Comparison of ENCODE assay signal across 10 cellular contexts in genomic region chr10:122460891-122461293, GRCh38. TPM values are rescaled to one million over a fixed set of nuclear protein-coding genes. Genes with fewer than 3 reads are reported as not detected.
A peak's percentile ranks its signal among the peaks of the same experiment; 100 is the strongest.
DNase-seq lines count a peak whose midpoint lies in the region; ATAC-seq and TF ChIP-seq lines count a peak whose summit lies in the region.
"Had no signal": no experiment of that assay in that cellular context is flagged by ENCODE, and none has a peak within 500 bp of the region (broad histone marks: within the 10 kb centered on the region; RNA-seq: fewer than 3 reads in every experiment).

No MANE protein-coding gene starts in this region.

- H3K4me1 ChIP-seq in foreskin keratinocyte, result peaks cover 10% of the 10 kb centered on the region
- H3K4me1 ChIP-seq in neuronal stem cell (ENCODE audit: control insufficient read depth in 2 of 2, insufficient read depth in 1 of 2, low read depth in 1 of 2, low read length in 2 of 2), result peaks cover 7 to 25% of the 10 kb centered on the region in 2 donors

- H3K18ac ChIP-seq in neuronal stem cell (ENCODE audit: low read length), result peak overlapping the region; percentile 67

- no peak overlapping the region for H2BK12ac ChIP-seq in neuronal stem cell (ENCODE audit: low read length)

- H3K27ac ChIP-seq in WERI-Rb-1, result no peak overlapping the region
- H3K27ac ChIP-seq in foreskin keratinocyte, result peak overlapping the region; percentile 68
- H3K27ac ChIP-seq in neuronal stem cell (replicated peaks; ENCODE audit: low read length), result no peak overlapping the region

- H3K27me3 ChIP-seq in WERI-Rb-1 (ENCODE audit: insufficient read depth, low read depth, severe bottlenecking) (no peaks in the 10 kb centered on the region), foreskin keratinocyte (no peaks in the 10 kb centered on the region), neuronal stem cell (ENCODE audit: control insufficient read depth in 3 of 3, insufficient read depth in 3 of 3, low read depth in 1 of 3, low read length in 3 of 3) (peaks cover 11 to 59% (median 14%) of the 10 kb centered on the region in 3 experiments)

- H3K79me1 ChIP-seq in neuronal stem cell (ENCODE audit: low read depth, low read length), result no peaks in the 10 kb centered on the region

- no peak overlapping the region for H3K4ac ChIP-seq in neuronal stem cell (ENCODE audit: low read length)

- H2BK120ac ChIP-seq in neuronal stem cell (ENCODE audit: low read depth, low read length), result no peak overlapping the region

- H3K4me3 ChIP-seq in AG10803 (ENCODE audit: low read length) (peak overlapping the region; percentile 61), WERI-Rb-1 (ENCODE audit: low read depth, low read length) (peak overlapping the region; percentile 43), neuronal stem cell (ENCODE audit: low read length in 2 of 2) (peak overlapping the region; percentile 67 to 74)

- WGBS in neuronal stem cell (ENCODE audit: extremely low coverage in 2 of 2, insufficient read length in 2 of 2, insufficient replicate concordance in 1 of 2), 2 donors, result no CpG with 5 or more reads among the region's 40 CpGs

- ATAC-seq in foreskin keratinocyte, result no peak
- ATAC-seq in GM21526 (IDR thresholded peaks at IDR 0.05; ENCODE audit: low FRiP score, unreplicated experiment), result no peak
- ATAC-seq in HG02884 (IDR thresholded peaks at IDR 0.05; ENCODE audit: unreplicated experiment), result no peak
- ATAC-seq in HG03135 (IDR thresholded peaks at IDR 0.05; ENCODE audit: unreplicated experiment), result no peak

- no peak overlapping the region for H3K14ac ChIP-seq in neuronal stem cell (ENCODE audit: low read length)

- no peaks in the 10 kb centered on the region for H3K36me3 ChIP-seq in WERI-Rb-1
- H3K36me3 ChIP-seq in neuronal stem cell (replicated peaks in 1 of 2; ENCODE audit: control insufficient read depth in 2 of 2, insufficient read depth in 2 of 2, low read length in 2 of 2), result no peaks in the 10 kb centered on the region

- TF ChIP-seq CTCF in AG10803 (conservative IDR thresholded peaks at IDR 0.05; ENCODE audit: low read length) (no peak), WERI-Rb-1 (IDR thresholded peaks at IDR 0.05; ENCODE audit: low read depth, low read length) (no peak), foreskin keratinocyte (conservative IDR thresholded peaks at IDR 0.05) (no peak)

- peak overlapping the region; percentile 98 for H2AFZ ChIP-seq in neuronal stem cell (ENCODE audit: low read length)

- no peak overlapping the region for H2BK5ac ChIP-seq in neuronal stem cell (ENCODE audit: low read length)

- peak overlapping the region; percentile 39 for H2AK5ac ChIP-seq in neuronal stem cell (ENCODE audit: low read depth, low read length)

- peak overlapping the region; percentile 73 for H3K4me2 ChIP-seq in neuronal stem cell (ENCODE audit: insufficient read depth, low read length, poor library complexity, severe bottlenecking)

- H4K91ac ChIP-seq in neuronal stem cell (ENCODE audit: low read depth, low read length, poor library complexity), result no peak overlapping the region

- H4K8ac ChIP-seq in neuronal stem cell (ENCODE audit: low read depth, low read length), result no peak overlapping the region

- no peak overlapping the region for H2BK15ac ChIP-seq in neuronal stem cell (ENCODE audit: low read length)

- H3K9me3 ChIP-seq in WERI-Rb-1 (ENCODE audit: severe bottlenecking) (no peaks in the 10 kb centered on the region), neuronal stem cell (replicated peaks in 1 of 2; ENCODE audit: control insufficient read depth in 2 of 2, insufficient read depth in 1 of 2, low read depth in 1 of 2, low read length in 2 of 2) (no peaks in the 10 kb centered on the region)

- DNase-seq in AG10803 (ENCODE audit: low read depth), result no peak
- DNase-seq in WERI-Rb-1, result no peak
- DNase-seq in foreskin keratinocyte, result no peak
- no peak for DNase-seq in neuronal stem cell (ENCODE audit: low spot score)
- DNase-seq in activated naive CD4-positive, alpha-beta T cell (lab: John Stamatoyannopoulos, UW), result no peak
- DNase-seq: NCI-H187 treated with DMSO at 0.1 percent for 48 hours had no signal

- H3K9ac ChIP-seq in neuronal stem cell (ENCODE audit: low read depth, low read length, poor library complexity), result peak overlapping the region; percentile 10

- peak overlapping the region; percentile 53 for H3K23ac ChIP-seq in neuronal stem cell (ENCODE audit: low read depth, low read length, poor library complexity)

RNA-seq across cellular contexts. Expression of gene HTRA1, which starts 0.5 kb away (rescaled TPM):
- total RNA-seq in foreskin keratinocyte, result 375 and 388 TPM in 2 replicates
- 396 and 403 TPM in 2 replicates for polyA plus RNA-seq in foreskin keratinocyte
- polyA plus RNA-seq in neuronal stem cell (2013, experiment 1 of 2), result 9.0 TPM
- polyA plus RNA-seq in neuronal stem cell (2013, experiment 2 of 2), result 8.8 TPM

RNA-seq across cellular contexts. Expression of gene ARMS2, which starts 6.4 kb away (rescaled TPM):
- total RNA-seq in foreskin keratinocyte, result not detected in 2 replicates
- not detected in 2 replicates for polyA plus RNA-seq in foreskin keratinocyte
- not detected for polyA plus RNA-seq in neuronal stem cell (2013, experiment 1 of 2)
- not detected for polyA plus RNA-seq in neuronal stem cell (2013, experiment 2 of 2)
- total RNA-seq: Daoy had no signal
